ENCODE assay signal across 8 cellular contexts in the genomic region with DNA sequence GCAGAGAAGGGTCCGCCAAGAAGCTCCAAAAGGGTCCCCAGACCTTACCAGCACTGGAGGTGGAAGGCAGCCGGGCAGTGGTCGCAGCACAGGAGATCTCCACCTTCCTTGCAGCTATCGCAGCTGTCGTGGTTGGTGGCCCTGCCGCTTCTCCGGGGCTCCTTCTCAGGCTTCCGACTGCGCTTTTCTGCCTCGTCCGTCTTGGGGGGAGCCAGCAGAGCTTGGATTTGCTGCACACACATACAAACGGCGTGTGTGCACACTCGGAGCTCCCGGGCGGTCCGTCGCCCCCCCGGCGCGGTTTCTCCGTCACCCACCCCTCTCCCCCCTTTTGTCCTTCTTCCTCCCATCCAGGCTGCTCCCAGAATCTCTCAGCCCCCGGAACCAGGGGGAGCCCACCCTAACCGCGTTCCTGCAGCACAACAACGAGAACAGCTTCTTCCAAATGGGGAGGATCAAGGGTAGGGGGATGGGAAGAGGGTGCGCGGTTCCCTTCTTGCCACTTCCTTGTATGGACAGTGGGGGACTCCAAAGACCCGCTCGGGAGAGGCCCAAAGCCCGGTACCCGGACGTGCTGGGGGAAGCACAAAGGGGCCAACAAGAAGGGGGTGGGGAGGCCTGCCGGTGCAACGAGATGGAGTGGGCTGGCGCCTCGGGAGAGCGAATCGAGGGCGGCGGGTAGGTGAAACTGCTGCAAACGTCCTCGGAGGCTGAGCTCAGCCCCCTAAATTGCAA. TPM values are rescaled to one million over a fixed set of nuclear protein-coding genes. Genes with fewer than 3 reads are reported as not detected.
DNase-seq lines count a peak whose midpoint lies in the region; ATAC-seq and TF ChIP-seq lines count a peak whose summit lies in the region.

No MANE protein-coding gene starts in this region.

- H3K27me3 ChIP-seq in muscle layer of colon (ENCODE audit: control insufficient read depth in 1 of 2, insufficient read depth in 2 of 2, low read length in 2 of 2): no peaks in the 10 kb centered on the region

- H3K27ac ChIP-seq in muscle layer of colon (ENCODE audit: low read depth, low read length): peak overlapping the region; percentile 95

- no peaks in the 10 kb centered on the region for H3K9me3 ChIP-seq in muscle layer of colon (ENCODE audit: low read length)

- H3K4me1 ChIP-seq in muscle layer of colon (ENCODE audit: insufficient read depth, low read length): peaks cover 48% of the 10 kb centered on the region

- peak overlapping the region; percentile 76 for H3K9ac ChIP-seq in muscle layer of colon (ENCODE audit: low read length)

- TF ChIP-seq CTCF in GM12875 (IDR thresholded peaks at IDR 0.05; ENCODE audit: borderline replicate concordance, insufficient read depth, low read depth, low read length) (no peak), epithelial cell of proximal tubule (conservative IDR thresholded peaks at IDR 0.05; ENCODE audit: low read depth, low read length) (no peak)

- no peaks in the 10 kb centered on the region for H3K36me3 ChIP-seq in muscle layer of colon (ENCODE audit: insufficient read depth, low read length)

- DNase-seq in NCI-H774 (lab: John Stamatoyannopoulos, UW) (peak; percentile 10), activated T-cell treated with anti-CD3 and anti-CD28 coated beads for 1 hour (ENCODE audit: low read depth) (peak; percentile 29), epithelial cell of proximal tubule (ENCODE audit: low read depth) (no peak), HPDE6-E6E7 (ENCODE audit: extremely low spot score) (no peak)
- DNase-seq in stimulated activated naive CD4-positive, alpha-beta T cell treated with Interleukin-2 at 50 U/mL for 16 hours (lab: John Stamatoyannopoulos, UW): peak; percentile 39

- no peak for ATAC-seq in GM19395 (IDR thresholded peaks at IDR 0.05; ENCODE audit: unreplicated experiment)

- H3K4me3 ChIP-seq in GM12875 (ENCODE audit: low read depth, low read length) (peak overlapping the region; percentile 84), epithelial cell of proximal tubule (ENCODE audit: low read depth, low read length) (peak overlapping the region; percentile 96), muscle layer of colon (ENCODE audit: low read depth in 1 of 2, low read length in 2 of 2) (peak overlapping the region; percentile 72 to 87)

RNA-seq across cellular contexts. Expression of gene PHF12, which starts 1.1 kb away (rescaled TPM):
- 26.3 and 43.5 TPM in 2 replicates for total RNA-seq in epithelial cell of proximal tubule

RNA-seq across cellular contexts. Expression of gene DHRS13, which starts 47.3 kb away (rescaled TPM):
- total RNA-seq in epithelial cell of proximal tubule: 14.0 and 18.0 TPM in 2 replicates

RNA-seq across cellular contexts. Expression of gene FLOT2, which starts 52.7 kb away (rescaled TPM):
- 83.5 and 92.5 TPM in 2 replicates for total RNA-seq in epithelial cell of proximal tubule

RNA-seq across cellular contexts. Expression of gene SEZ6, which starts 55.6 kb away (rescaled TPM):
- total RNA-seq in epithelial cell of proximal tubule: not detected in 2 replicates

Comparison
In these comparisons a context has a peak if more than half of its experiments do, and no peak if none do; other contexts are left out.
1. DNase-seq: peak in NCI-H774 (single experiment), activated T-cell treated with anti-CD3 and anti-CD28 coated beads for 1 hour (single experiment) and stimulated activated naive CD4-positive, alpha-beta T cell treated with Interleukin-2 at 50 U/mL for 16 hours (single experiment); none in epithelial cell of proximal tubule (single experiment) and HPDE6-E6E7 (single experiment).
2. Peak in every context shown above with its lines, with median percentiles within 50 percentile points of each other: H3K4me3 ChIP-seq.